28 cellular contexts compared by ENCODE assay signal in genomic region chr20:14782731-14783130, GRCh38.
"Had no signal": no experiment of that assay in that cellular context is flagged by ENCODE, and none has a peak within 500 bp of the region (broad histone marks: within the 10 kb centered on the region; RNA-seq: fewer than 3 reads in every experiment).

No MANE protein-coding gene starts in this region.

- FAIRE-seq: islet of Langerhans, kidney had no signal

- H3K36me3 ChIP-seq: heart right ventricle, left lung, lower lobe of right lung, neutrophil, right atrium auricular region, spleen, tibial nerve, uterus had no signal

- DNase-seq: heart right ventricle; immature natural killer cell; kidney; left colon; left lung; lower lobe of right lung; mammary epithelial cell; mesenchymal stem cell; naive thymus-derived CD8-positive, alpha-beta T cell; occipital lobe; spleen; stimulated activated CD4-positive, alpha-beta T cell treated with anti-CD3 and anti-CD28 coated beads, Interleukin-4, amount 100 ng/mL, for 24 hours; stimulated activated naive CD4-positive, alpha-beta T cell treated with Interleukin-2 at 50 U/mL for 16 hours; stimulated activated naive CD8-positive, alpha-beta T cell treated with anti-CD3 and anti-CD28 coated beads, Interleukin-15, amount 100 ng/mL, for 72 hours; substantia nigra; uterus had no signal

- H3K9me3 Mint-ChIP-seq: nephron, neural crest cell had no signal

- H3K4me3 ChIP-seq: heart right ventricle, hepatocyte, left lung, lower lobe of right lung, right atrium auricular region, skin epidermis, spleen, tibial nerve, uterus had no signal

- H3K9me3 ChIP-seq: heart right ventricle, left lung, lower lobe of right lung, neutrophil, right atrium auricular region, tibial nerve, uterus had no signal

- H3K4me3 Mint-ChIP-seq: immature natural killer cell; naive thymus-derived CD8-positive, alpha-beta T cell; nephron; neural crest cell; stimulated activated effector memory CD8-positive, alpha-beta T cell treated with anti-CD3 and anti-CD28 coated beads, Interleukin-12 subunit alpha, Interleukin-12 subunit beta, amount 100 ng/mL, for 72 hours; stimulated activated naive CD8-positive, alpha-beta T cell treated with anti-CD3 and anti-CD28 coated beads, Interleukin-15, amount 100 ng/mL, for 72 hours; type B pancreatic cell had no signal

- H3K4me2 ChIP-seq: hepatocyte had no signal

- H3K79me2 ChIP-seq: hepatocyte had no signal

- H3K36me3 Mint-ChIP-seq: naive thymus-derived CD8-positive, alpha-beta T cell; stimulated activated effector memory CD8-positive, alpha-beta T cell treated with anti-CD3 and anti-CD28 coated beads, Interleukin-12 subunit alpha, Interleukin-12 subunit beta, amount 100 ng/mL, for 72 hours; type B pancreatic cell had no signal

- H3K27me3 ChIP-seq: heart right ventricle, hepatocyte, left lung, neutrophil, right atrium auricular region, spleen, tibial nerve, uterus had no signal

- H3K27me3 Mint-ChIP-seq: naive thymus-derived CD8-positive, alpha-beta T cell; progenitor cell of endocrine pancreas; stimulated activated naive CD8-positive, alpha-beta T cell treated with anti-CD3 and anti-CD28 coated beads, Interleukin-15, amount 100 ng/mL, for 72 hours; type B pancreatic cell had no signal

- H3K4me1 Mint-ChIP-seq: immature natural killer cell; naive thymus-derived CD8-positive, alpha-beta T cell; stimulated activated effector memory CD8-positive, alpha-beta T cell treated with anti-CD3 and anti-CD28 coated beads, Interleukin-12 subunit alpha, Interleukin-12 subunit beta, amount 100 ng/mL, for 72 hours; stimulated activated naive CD8-positive, alpha-beta T cell treated with anti-CD3 and anti-CD28 coated beads, Interleukin-15, amount 100 ng/mL, for 72 hours had no signal

- ATAC-seq: heart right ventricle; left colon; naive thymus-derived CD8-positive, alpha-beta T cell; sciatic nerve; stimulated activated effector memory CD8-positive, alpha-beta T cell treated with anti-CD3 and anti-CD28 coated beads, Interleukin-12 subunit alpha, Interleukin-12 subunit beta, amount 100 ng/mL, for 72 hours; stimulated activated naive CD8-positive, alpha-beta T cell treated with anti-CD3 and anti-CD28 coated beads, Interleukin-15, amount 100 ng/mL, for 72 hours had no signal

- H3K4me1 ChIP-seq: heart right ventricle, right atrium auricular region, spleen, tibial nerve, uterus had no signal

- H2AFZ ChIP-seq: hepatocyte had no signal

- H3K27ac Mint-ChIP-seq: immature natural killer cell; nephron; progenitor cell of endocrine pancreas; stimulated activated effector memory CD8-positive, alpha-beta T cell treated with anti-CD3 and anti-CD28 coated beads, Interleukin-12 subunit alpha, Interleukin-12 subunit beta, amount 100 ng/mL, for 72 hours; stimulated activated naive CD8-positive, alpha-beta T cell treated with anti-CD3 and anti-CD28 coated beads, Interleukin-15, amount 100 ng/mL, for 72 hours; type B pancreatic cell had no signal

- H3K27ac ChIP-seq: heart right ventricle, hepatocyte, left lung, lower lobe of right lung, neutrophil, right atrium auricular region, skin epidermis, spleen, tibial nerve, uterus had no signal
